8 cellular contexts compared by ENCODE assay signal in genomic region chr11:57349491-57350274, GRCh38. TPM values are rescaled to one million over a fixed set of nuclear protein-coding genes. Genes with fewer than 3 reads are reported as not detected.
DNase-seq lines count a peak whose midpoint lies in the region; ATAC-seq and TF ChIP-seq lines count a peak whose summit lies in the region.

No MANE protein-coding gene starts in this region.

- peaks cover 3 to 19% of the 10 kb centered on the region in 2 experiments; a peak in 3 of 4 replicates for H3K4me1 ChIP-seq in HCT116 (ENCODE audit: control insufficient read depth in 1 of 2, insufficient read depth in 2 of 2, low read length in 2 of 2)
- no peaks in the 10 kb centered on the region for H3K4me1 ChIP-seq in ascending aorta
- H3K4me1 ChIP-seq in iPS DF 6.9 (ENCODE audit: control insufficient read depth, insufficient read depth, low read length) = no peaks in the 10 kb centered on the region; the same call in 1 of the 2 replicates
- H3K4me1 ChIP-seq in spleen = peaks cover 0 to 17% (median 9%) of the 10 kb centered on the region in 6 donors

- no peaks in the 10 kb centered on the region for H3K9me2 ChIP-seq in HCT116 (ENCODE audit: insufficient read depth)

- TF ChIP-seq POLR2A in HCT116 (IDR thresholded peaks at IDR 0.05; ENCODE audit: borderline replicate concordance, extremely low read depth, insufficient read depth, insufficient read length) (no peak), spleen (IDR thresholded peaks at IDR 0.05) (no peak)

- H3K36me3 Mint-ChIP-seq in T-cell = no peaks in the 10 kb centered on the region

- H3K4me1 Mint-ChIP-seq in T-cell = peaks cover 0 to 5% (median 5%) of the 10 kb centered on the region in 3 donors

- H3K9me3 ChIP-seq in HCT116 (ENCODE audit: control insufficient read depth in 1 of 2, insufficient read depth in 1 of 2, low read depth in 1 of 2, low read length in 2 of 2) = no peaks in the 10 kb centered on the region
- no peaks in the 10 kb centered on the region for H3K9me3 ChIP-seq in ascending aorta
- no peaks in the 10 kb centered on the region for H3K9me3 ChIP-seq in iPS DF 6.9 (ENCODE audit: control insufficient read depth, insufficient read depth, low read length)
- peaks cover 0 to 9% (median 0%) of the 10 kb centered on the region in 8 donors for H3K9me3 ChIP-seq in spleen

- H4K20me1 ChIP-seq in HCT116 (ENCODE audit: insufficient read depth) = no peaks in the 10 kb centered on the region

- H3K36me3 ChIP-seq in HCT116 (ENCODE audit: control insufficient read depth in 1 of 2, insufficient read depth in 2 of 2, low read length in 2 of 2) = no peaks in the 10 kb centered on the region
- H3K36me3 ChIP-seq in ascending aorta = no peaks in the 10 kb centered on the region
- H3K36me3 ChIP-seq in iPS DF 6.9 (ENCODE audit: control insufficient read depth, insufficient read depth, low read length) = no peaks in the 10 kb centered on the region
- H3K36me3 ChIP-seq in spleen = no peaks in the 10 kb centered on the region

- H3K79me2 ChIP-seq in HCT116 (ENCODE audit: insufficient read depth, low read length) = no peaks in the 10 kb centered on the region

- no TSS peak for BruUV-seq in HCT116 (replicated peaks; lab: Mats Ljungman, UMichigan)

- ATAC-seq in HCT116 (peak; percentile 78), T-cell (replicated peaks in 1 of 4) (peak in 3 of 4 experiments; percentile 44 to 64 (median 56)), HG03039 (IDR thresholded peaks at IDR 0.05; ENCODE audit: unreplicated experiment) (no peak), GM19023 (IDR thresholded peaks at IDR 0.05; ENCODE audit: unreplicated experiment) (no peak)

- TF ChIP-seq CTCF in AG09319 (IDR thresholded peaks at IDR 0.05; ENCODE audit: low read depth, low read length) = peak; percentile 90
- TF ChIP-seq CTCF in HCT116 (IDR thresholded peaks at IDR 0.05 in 2 of 3, conservative IDR thresholded peaks at IDR 0.05 in 1 of 3; ENCODE audit: borderline replicate concordance in 1 of 3, insufficient read depth in 1 of 3, low read depth in 2 of 3, low read length in 2 of 3) = peak; percentile 54 to 91 (median 88)
- peak; percentile 67 to 94 (median 93) for TF ChIP-seq CTCF in ascending aorta (IDR thresholded peaks at IDR 0.05)
- TF ChIP-seq CTCF in spleen (IDR thresholded peaks at IDR 0.05 in 8 of 11, conservative IDR thresholded peaks at IDR 0.05 in 3 of 11) = peak; percentile 54 to 90 (median 85)

- peaks cover 0 to 6% (median 0%) of the 10 kb centered on the region in 3 donors for H3K9me3 Mint-ChIP-seq in T-cell

- POLR2A ChIA-PET in HCT116 (lab: Charles Lee) (no interaction called here), T-cell (lab: Charles Lee) (no interaction called here)

- DNase-seq in AG09319 (ENCODE audit: extremely low read depth, low read depth) (no peak), HCT116 (ENCODE audit: low read depth, low spot score) (peak; percentile 26), T-cell (peak in 30 of 34 experiments; percentile 11 to 63 (median 46)), ascending aorta (ENCODE audit: low spot score in 2 of 2) (peak in 1 of 2 donors; percentile 81), iPS DF 6.9 (ENCODE audit: low read depth, low spot score) (peak; percentile 73), spleen (peak; percentile 90)

- intact Hi-C loops in HCT116 (cut with micrococcal nuclease) (loop anchor here (5.0 kb wide), 3 partner anchors 108 to 553 kb away; no protein-coding TSS in a partner anchor), ascending aorta (cut with DNase I) (loop anchor here (5.0 kb wide), 3 partner anchors 133 to 507 kb away; no protein-coding TSS in a partner anchor), spleen (cut with DNase I; ENCODE audit: low total_unique reads) (loop anchor here (10.0 kb wide), 1 partner anchor 295 kb away; the partner anchor contains the start of gene YPEL4)

- no peak overlapping the region for H3K9ac ChIP-seq in HCT116 (ENCODE audit: low read length)

- H3K27me3 ChIP-seq in HCT116 (ENCODE audit: insufficient read depth, low read length) (no peaks in the 10 kb centered on the region), ascending aorta (no peaks in the 10 kb centered on the region), iPS DF 6.9 (ENCODE audit: control insufficient read depth, insufficient read depth, low read length) (no peaks in the 10 kb centered on the region), spleen (replicated peaks in 1 of 7) (peaks cover 0 to 7% (median 0%) of the 10 kb centered on the region in 7 donors)

- no peak overlapping the region for H3K4me3 Mint-ChIP-seq in T-cell

- H3K27me3 Mint-ChIP-seq in T-cell = peaks cover 6 to 9% of the 10 kb centered on the region in 2 donors

- H3K27ac ChIP-seq in HCT116 (ENCODE audit: low read depth, low read length) = no peak overlapping the region
- H3K27ac ChIP-seq in ascending aorta = no peak overlapping the region
- H3K27ac ChIP-seq in iPS DF 6.9 (ENCODE audit: low read length) = no peak overlapping the region
- no peak overlapping the region for H3K27ac ChIP-seq in spleen

- CTCF ChIA-PET in HCT116 (lab: Charles Lee) (interaction anchor here (0.6 to 2.1 kb wide), 10 partner anchors 11 to 1164 kb away, joined by 3 to 6 read pairs (median 3); partner anchors contain the start of gene SSRP1), T-cell (lab: Charles Lee) (interaction anchor here (0.6 to 1.3 kb wide), 7 partner anchors 13 to 1220 kb away, joined by 3 to 4 read pairs (median 4); no protein-coding TSS in a partner anchor)

- H3K27ac Mint-ChIP-seq in T-cell = no peak overlapping the region

- H3K4me3 ChIP-seq in HCT116 (replicated peaks in 1 of 2; ENCODE audit: low read depth in 1 of 2, low read length in 2 of 2) (no peak overlapping the region), ascending aorta (no peak overlapping the region), iPS DF 6.9 (ENCODE audit: low read length) (peak overlapping the region; percentile 29; the same call in 1 of the 2 replicates), spleen (no peak overlapping the region)

- RAD21 ChIA-PET in HCT116 (lab: Charles Lee; ENCODE audit: low non-redundant PET in 1 of 2, low total read pairs in 2 of 2, uncharacterized antibody in 2 of 2, unreplicated experiment in 2 of 2) = interaction anchor here in 1 of 2 experiments (0.7 kb wide), 1 partner anchor 91 kb away, joined by 3 read pairs; no protein-coding TSS in a partner anchor

- WGBS in iPS DF 6.9 (ENCODE audit: insufficient coverage, insufficient read length) = no CpG with 5 or more reads among the region's 31 CpGs
- WGBS in spleen, 5 donors = 29 to 31% (median 29%) methylated on average over 31 of the region's 31 CpGs

- H3K4me2 ChIP-seq in HCT116 (ENCODE audit: low read length) = peak overlapping the region; percentile 61

- H2AFZ ChIP-seq in HCT116 (ENCODE audit: low read depth, low read length, poor library complexity, severe bottlenecking) = peak overlapping the region; percentile 91

- peak; percentile 38 for TF ChIP-seq RAD21 in HCT116 (IDR thresholded peaks at IDR 0.05; ENCODE audit: low read depth)

TF ChIP-seq in HCT116, 20 proteins besides CTCF, POLR2A, EP300 and RAD21 (continues in another document):
- TF ChIP-seq FOSL1 (IDR thresholded peaks at IDR 0.05; ENCODE audit: low read depth) (no peak), POLR2AphosphoS5 (IDR thresholded peaks at IDR 0.05; ENCODE audit: low read depth, low read length) (no peak), CEBPB (IDR thresholded peaks at IDR 0.05; ENCODE audit: low read depth) (no peak), YY1 (IDR thresholded peaks at IDR 0.05; ENCODE audit: extremely low read depth, insufficient replicate concordance, low read depth, low read length) (no peak), ZBTB33 (IDR thresholded peaks at IDR 0.05; ENCODE audit: extremely low read depth, insufficient replicate concordance, low read length) (no peak), TCF7L2 (IDR thresholded peaks at IDR 0.05; ENCODE audit: borderline replicate concordance, extremely low read depth, insufficient read depth, insufficient read length) (no peak), EGR1 (IDR thresholded peaks at IDR 0.05; ENCODE audit: low read depth) (no peak), CBX3 (IDR thresholded peaks at IDR 0.05; ENCODE audit: low read depth) (no peak)

RNA-seq across cellular contexts. Expression of gene P2RX3, which starts 11.5 kb away (rescaled TPM):
- total RNA-seq in HCT116 (2021; ENCODE audit: unreplicated experiment) = not detected
- polyA plus RNA-seq in HCT116 (2012) = 0.03 and 0.05 TPM in 2 replicates
- total RNA-seq in T-cell = not detected
- not detected for total RNA-seq in ascending aorta
- total RNA-seq in spleen = not detected
- not detected for polyA plus RNA-seq in spleen

RNA-seq across cellular contexts. Expression of gene SSRP1, which starts 14.0 kb away (rescaled TPM):
- total RNA-seq in HCT116 (2021; ENCODE audit: unreplicated experiment) (260 TPM), T-cell (10 to 100 TPM; 50.2 to 78.1 (median 75.7) TPM), ascending aorta (110 TPM), spleen (10 to 100 TPM; 41.9 to 67.1 (median 53.1) TPM)
- 259 and 291 TPM in 2 replicates for polyA plus RNA-seq in HCT116 (2012)
- polyA plus RNA-seq in spleen = 10 to 100 TPM; 35.5 to 52.0 (median 42.6) TPM

RNA-seq across cellular contexts. Expression of gene TNKS1BP1, which starts 24.9 kb away (rescaled TPM):
- total RNA-seq in HCT116 (2021; ENCODE audit: unreplicated experiment) (77.6 TPM), T-cell (10 to 100 TPM; 13.9 to 22.9 (median 18.9) TPM), ascending aorta (131 TPM), spleen (100 to 1,000 TPM in 1 of 7 donors, 10 to 100 TPM in 6; 30.5 to 126 (median 48.5) TPM)
- polyA plus RNA-seq in HCT116 (2012) = 61.2 and 63.1 TPM in 2 replicates
- polyA plus RNA-seq in spleen = 10 to 100 TPM; 19.8 to 51.6 (median 21.7) TPM

RNA-seq across cellular contexts. Expression of gene PRG3, which starts 31.3 kb away (rescaled TPM):
- total RNA-seq in HCT116 (2021; ENCODE audit: unreplicated experiment) = not detected
- not detected in 2 replicates for polyA plus RNA-seq in HCT116 (2012)
- total RNA-seq in T-cell = not detected
- total RNA-seq in ascending aorta = not detected
- total RNA-seq in spleen = 1 to 10 TPM in 5 of 7 donors, under 1 TPM in 1, not detected in 1; 0.58 to 5.1 (median 2.7) TPM
- under 1 TPM; 0.36 to 0.83 (median 0.43) TPM for polyA plus RNA-seq in spleen

RNA-seq across cellular contexts. Expression of gene PRG2, which starts 40.8 kb away (rescaled TPM):
- total RNA-seq in HCT116 (2021; ENCODE audit: unreplicated experiment) (0.81 TPM), T-cell (under 1 TPM in 4 of 5 donors, not detected in 1; 0.33 to 0.72 (median 0.39) TPM), ascending aorta (not detected), spleen (10 to 100 TPM in 1 of 7 donors, 1 to 10 TPM in 5, not detected in 1; 1.4 to 10.5 (median 4.5) TPM)
- polyA plus RNA-seq in HCT116 (2012) = 0.17 and 0.59 TPM in 2 replicates
- polyA plus RNA-seq in spleen = 1 to 10 TPM; 2.3 to 4.0 (median 2.5) TPM

Comparison
In these comparisons a context has a peak if more than half of its experiments do, and no peak if none do; other contexts are left out.
1. ATAC-seq: peak in HCT116 (single experiment) and T-cell (3 of 4); none in HG03039 (single experiment) and GM19023 (single experiment).
2. Peak in every context shown above with its lines, with median percentiles within 50 percentile points of each other: CTCF ChIP-seq.